9 cellular contexts compared by ENCODE assay signal in genomic region chr7:150716368-150716767, GRCh38. TPM values are rescaled to one million over a fixed set of nuclear protein-coding genes. Genes with fewer than 3 reads are reported as not detected.
DNase-seq lines count a peak whose midpoint lies in the region; ATAC-seq and TF ChIP-seq lines count a peak whose summit lies in the region.
"Had no signal": no experiment of that assay in that cellular context is flagged by ENCODE, and none has a peak within 500 bp of the region (broad histone marks: within the 10 kb centered on the region; RNA-seq: fewer than 3 reads in every experiment).

TSS of gene GIMAP1 (plus strand) at chr7:150716613. CDS start at chr7:150719048, 2,435 bp downstream.

- intact Hi-C loops in activated CD4-positive, alpha-beta memory T cell treated with anti-CD3 and anti-CD28 coated beads for 36 hours (cut with micrococcal nuclease): loop anchor here (1.0 to 2.0 kb wide), 4 partner anchors 17 to 38 kb away; partner anchors contain the start of gene GIMAP2
- intact Hi-C loops in Right ventricle myocardium superior (cut with DNase I): no loop called here

- H3K9me3 Mint-ChIP-seq in activated CD4-positive, alpha-beta memory T cell treated with anti-CD3 and anti-CD28 coated beads for 36 hours: peaks cover 16% of the 10 kb centered on the region
- peaks cover 13 to 14% of the 10 kb centered on the region in 2 donors for H3K9me3 Mint-ChIP-seq in stimulated activated naive B cell treated with anti-CD40 and anti-IgM and Interleukin-4, amounts not matched to agents 10 μg/mL and 1 μg/mL and 100 μg/mL, for 72 hours
- H3K9me3 Mint-ChIP-seq in glutamatergic neuron (ENCODE audit: unreplicated experiment): no peaks in the 10 kb centered on the region

- TF ChIP-seq CTCF in glutamatergic neuron (IDR thresholded peaks at IDR 0.05; ENCODE audit: partially characterized antibody, unreplicated experiment): no peak

- POLR2A ChIA-PET in activated CD4-positive, alpha-beta memory T cell treated with anti-CD3 and anti-CD28 coated beads for 36 hours (lab: Charles Lee): interaction anchor here (0.6 to 4.6 kb wide), 21 partner anchors 15 to 268 kb away, joined by 3 to 45 read pairs (median 5); partner anchors contain the start of genes GIMAP2, GIMAP4, GIMAP5 and GIMAP6

- CTCF ChIA-PET in activated CD4-positive, alpha-beta memory T cell treated with anti-CD3 and anti-CD28 coated beads for 36 hours (lab: Charles Lee): interaction anchor here (0.6 to 5.0 kb wide), 16 partner anchors 9 to 310 kb away, joined by 3 to 39 read pairs (median 4); partner anchors contain the start of genes GIMAP2, GIMAP4, GIMAP5 and GIMAP7

- peak within 1 kb of the TSS; percentile 96 for H3K4me3 Mint-ChIP-seq in activated CD4-positive, alpha-beta memory T cell treated with anti-CD3 and anti-CD28 coated beads for 36 hours
- H3K4me3 Mint-ChIP-seq in stimulated activated naive B cell treated with anti-CD40 and anti-IgM and Interleukin-4, amounts not matched to agents 10 μg/mL and 1 μg/mL and 100 μg/mL, for 72 hours: peak within 1 kb of the TSS; percentile 72 to 80
- no peak within 1 kb of the TSS for H3K4me3 Mint-ChIP-seq in glutamatergic neuron (ENCODE audit: unreplicated experiment)

- DNase-seq in activated T-cell treated with anti-CD3 and anti-CD28 coated beads for 1 hour (ENCODE audit: low read depth) (peak; percentile 58), activated T-cell treated with anti-CD3 and anti-CD28 coated beads for 4 hours (no peak), Right ventricle myocardium superior (peak; percentile 54), NCI-H82 treated with DMSO at 0.1 percent for 48 hours (lab: John Stamatoyannopoulos, UW; ENCODE audit: unreplicated experiment) (no peak), iPS-NIHi11 (ENCODE audit: low spot score) (no peak), glutamatergic neuron (no peak)
- peak; percentile 78 for DNase-seq in activated CD4-positive, alpha-beta memory T cell treated with anti-CD3 and anti-CD28 coated beads for 36 hours
- DNase-seq in stimulated activated naive B cell treated with anti-CD40 and anti-IgM and Interleukin-4, amounts not matched to agents 10 μg/mL and 1 μg/mL and 100 μg/mL, for 72 hours: no peak

- H3K36me3 Mint-ChIP-seq in activated CD4-positive, alpha-beta memory T cell treated with anti-CD3 and anti-CD28 coated beads for 36 hours: peaks cover 50% of the 10 kb centered on the region
- H3K36me3 Mint-ChIP-seq in stimulated activated naive B cell treated with anti-CD40 and anti-IgM and Interleukin-4, amounts not matched to agents 10 μg/mL and 1 μg/mL and 100 μg/mL, for 72 hours: peaks cover 4 to 7% of the 10 kb centered on the region in 2 donors
- no peaks in the 10 kb centered on the region for H3K36me3 Mint-ChIP-seq in glutamatergic neuron (ENCODE audit: unreplicated experiment)

- peaks cover 50% of the 10 kb centered on the region for H3K4me1 Mint-ChIP-seq in activated CD4-positive, alpha-beta memory T cell treated with anti-CD3 and anti-CD28 coated beads for 36 hours (ENCODE audit: low read depth)
- H3K4me1 Mint-ChIP-seq in stimulated activated naive B cell treated with anti-CD40 and anti-IgM and Interleukin-4, amounts not matched to agents 10 μg/mL and 1 μg/mL and 100 μg/mL, for 72 hours: peaks cover 13 to 15% of the 10 kb centered on the region in 2 donors
- H3K4me1 Mint-ChIP-seq in glutamatergic neuron (ENCODE audit: low read depth, unreplicated experiment): no peaks in the 10 kb centered on the region

- peak within 1 kb of the TSS; percentile 92 for H3K27ac Mint-ChIP-seq in activated CD4-positive, alpha-beta memory T cell treated with anti-CD3 and anti-CD28 coated beads for 36 hours
- peak within 1 kb of the TSS; percentile 81 for H3K27ac Mint-ChIP-seq in stimulated activated naive B cell treated with anti-CD40 and anti-IgM and Interleukin-4, amounts not matched to agents 10 μg/mL and 1 μg/mL and 100 μg/mL, for 72 hours
- H3K27ac Mint-ChIP-seq in glutamatergic neuron (ENCODE audit: unreplicated experiment): no peak within 1 kb of the TSS

- no peaks in the 10 kb centered on the region for H3K27me3 Mint-ChIP-seq in activated CD4-positive, alpha-beta memory T cell treated with anti-CD3 and anti-CD28 coated beads for 36 hours
- H3K27me3 Mint-ChIP-seq in stimulated activated naive B cell treated with anti-CD40 and anti-IgM and Interleukin-4, amounts not matched to agents 10 μg/mL and 1 μg/mL and 100 μg/mL, for 72 hours: no peaks in the 10 kb centered on the region
- H3K27me3 Mint-ChIP-seq in glutamatergic neuron (ENCODE audit: unreplicated experiment): peaks cover 6% of the 10 kb centered on the region

- peak; percentile 76 for ATAC-seq in Right ventricle myocardium superior (ENCODE audit: poor library complexity)
- peak; percentile 77 to 87 for ATAC-seq in stimulated activated naive B cell treated with anti-CD40 and anti-IgM and Interleukin-4, amounts not matched to agents 10 μg/mL and 1 μg/mL and 100 μg/mL, for 72 hours (replicated peaks)
- ATAC-seq: A549 had no signal

RNA-seq across cellular contexts. Expression of gene GIMAP1, which starts in this region (rescaled TPM):
- total RNA-seq in activated CD4-positive, alpha-beta memory T cell treated with anti-CD3 and anti-CD28 coated beads for 36 hours: 1 to 10 TPM; 6.0 to 6.2 TPM
- total RNA-seq in Right ventricle myocardium superior (5.6 TPM), glutamatergic neuron (ENCODE audit: unreplicated experiment) (not detected)

Comparison
In these comparisons a context has a peak if more than half of its experiments do, and no peak if none do; other contexts are left out.
1. DNase-seq: peak in activated T-cell treated with anti-CD3 and anti-CD28 coated beads for 1 hour (single experiment), activated CD4-positive, alpha-beta memory T cell treated with anti-CD3 and anti-CD28 coated beads for 36 hours (single experiment) and Right ventricle myocardium superior (single experiment); none in activated T-cell treated with anti-CD3 and anti-CD28 coated beads for 4 hours (single experiment), stimulated activated naive B cell treated with anti-CD40 and anti-IgM and Interleukin-4, amounts not matched to agents 10 μg/mL and 1 μg/mL and 100 μg/mL, for 72 hours (single experiment), NCI-H82 treated with DMSO at 0.1 percent for 48 hours (single experiment), iPS-NIHi11 (single experiment) and glutamatergic neuron (single experiment).